ENCODE assay signal across 1 cellular context in genomic region chr19:51965583-51965982, GRCh38.
TF ChIP-seq lines count a peak whose summit lies in the region.

No MANE protein-coding gene starts in this region.

TF ChIP-seq in IMR-90, 13 proteins besides CTCF, POLR2A, EP300 and RAD21:
- TF ChIP-seq MXI1 (IDR thresholded peaks at IDR 0.05; ENCODE audit: borderline replicate concordance, low read depth, low read length) (no peak), CHD1 (IDR thresholded peaks at IDR 0.05; ENCODE audit: low read depth, low read length) (no peak), RFX5 (IDR thresholded peaks at IDR 0.05; ENCODE audit: low read depth, low read length) (no peak), ELK1 (IDR thresholded peaks at IDR 0.05; ENCODE audit: borderline replicate concordance, low read depth, low read length) (no peak), SMC3 (IDR thresholded peaks at IDR 0.05; ENCODE audit: low read depth, low read length) (no peak), USF2 (IDR thresholded peaks at IDR 0.05; ENCODE audit: low read depth, low read length) (no peak), MAZ (IDR thresholded peaks at IDR 0.05; ENCODE audit: borderline replicate concordance, low read depth, low read length) (no peak), FOS (IDR thresholded peaks at IDR 0.05; ENCODE audit: low read depth, low read length) (no peak), MAFK (IDR thresholded peaks at IDR 0.05; ENCODE audit: low read depth, low read length) (no peak), CEBPB (IDR thresholded peaks at IDR 0.05; ENCODE audit: low read depth, low read length) (no peak), BHLHE40 (IDR thresholded peaks at IDR 0.05; ENCODE audit: low read depth, low read length) (no peak), NFE2L2 (IDR thresholded peaks at IDR 0.05; ENCODE audit: low read depth, low read length) (no peak), RCOR1 (IDR thresholded peaks at IDR 0.05; ENCODE audit: insufficient replicate concordance, low read length) (no peak)
